ENCODE assay signal across 8 cellular contexts in genomic region chr13:52235900-52236595, GRCh38.
DNase-seq lines count a peak whose midpoint lies in the region; ATAC-seq and TF ChIP-seq lines count a peak whose summit lies in the region.
"Not testable (repeated sequence)": the region's sequence is repeated elsewhere in the genome, so short reads cannot be mapped to it uniquely, and the experiment has no call there.

No MANE protein-coding gene starts in this region.

- TF ChIP-seq POLR2A in esophagus muscularis mucosa (IDR thresholded peaks at IDR 0.05; ENCODE audit: low read depth) = not testable (repeated sequence)

- H3K36me3 Mint-ChIP-seq in stimulated activated naive B cell treated with anti-CD40 and anti-IgM and Interleukin-4, amounts not matched to agents 10 μg/mL and 1 μg/mL and 100 μg/mL, for 72 hours = not testable (repeated sequence)

- not testable (repeated sequence) for H3K27me3 Mint-ChIP-seq in stimulated activated naive B cell treated with anti-CD40 and anti-IgM and Interleukin-4, amounts not matched to agents 10 μg/mL and 1 μg/mL and 100 μg/mL, for 72 hours

- not testable (repeated sequence) for H3K4me1 ChIP-seq in OCI-LY7 (ENCODE audit: insufficient read depth, low read length, poor library complexity, severe bottlenecking); esophagus muscularis mucosa

- H3K36me3 ChIP-seq in OCI-LY7 (ENCODE audit: insufficient read depth, low read length); esophagus muscularis mucosa: not testable (repeated sequence)

- POLR2A ChIA-PET in OCI-LY7 (lab: Charles Lee) = not testable (repeated sequence)

- H3K4me3 Mint-ChIP-seq in stimulated activated naive B cell treated with anti-CD40 and anti-IgM and Interleukin-4, amounts not matched to agents 10 μg/mL and 1 μg/mL and 100 μg/mL, for 72 hours = not testable (repeated sequence)

- WGBS in esophagus muscularis mucosa = 0% methylated on average over 1 of the region's 8 CpGs

- H3K9me3 Mint-ChIP-seq in stimulated activated naive B cell treated with anti-CD40 and anti-IgM and Interleukin-4, amounts not matched to agents 10 μg/mL and 1 μg/mL and 100 μg/mL, for 72 hours = not testable (repeated sequence)

- intact Hi-C loops in OCI-LY7 (cut with micrococcal nuclease; ENCODE audit: unreplicated experiment) = loop anchor here (2.0 to 10.0 kb wide), 3 partner anchors 235 to 729 kb away; no protein-coding TSS in a partner anchor
- intact Hi-C loops in esophagus muscularis mucosa (cut with DNase I) = not testable (repeated sequence)

- H3K9me2 ChIP-seq in OCI-LY7 (ENCODE audit: insufficient read depth, low read length) = not testable (repeated sequence)

- DNase-seq in ELR (ENCODE audit: low read depth) = peak; percentile 64
- DNase-seq in H4 (ENCODE audit: low spot score) = peak; percentile 51
- DNase-seq in Kasumi-1 (lab: John Stamatoyannopoulos, UW) = peak; percentile 52 to 53
- peak; percentile 77 for DNase-seq in OCI-LY7 (ENCODE audit: low spot score)
- peak; percentile 2 for DNase-seq in activated T-cell treated with anti-CD3 and anti-CD28 coated beads for 48 hours (ENCODE audit: low read depth)
- not testable (repeated sequence) for DNase-seq in esophagus muscularis mucosa (ENCODE audit: extremely low spot score)
- peak; percentile 63 for DNase-seq in myocyte (ENCODE audit: low read depth)
- peak; percentile 22 for DNase-seq in stimulated activated naive B cell treated with anti-CD40 and anti-IgM and Interleukin-4, amounts not matched to agents 10 μg/mL and 1 μg/mL and 100 μg/mL, for 72 hours

- H3K27me3 ChIP-seq in esophagus muscularis mucosa = not testable (repeated sequence)

- ATAC-seq in stimulated activated naive B cell treated with anti-CD40 and anti-IgM and Interleukin-4, amounts not matched to agents 10 μg/mL and 1 μg/mL and 100 μg/mL, for 72 hours (replicated peaks) = peak; percentile 91 to 97

- not testable (repeated sequence) for H3K27ac Mint-ChIP-seq in stimulated activated naive B cell treated with anti-CD40 and anti-IgM and Interleukin-4, amounts not matched to agents 10 μg/mL and 1 μg/mL and 100 μg/mL, for 72 hours

- TF ChIP-seq EP300 in esophagus muscularis mucosa (IDR thresholded peaks at IDR 0.05) = not testable (repeated sequence)

- H3K9me3 ChIP-seq in OCI-LY7 (ENCODE audit: low read length); esophagus muscularis mucosa: not testable (repeated sequence)

- TF ChIP-seq CTCF in OCI-LY7 (conservative IDR thresholded peaks at IDR 0.05; ENCODE audit: low read length) (peak; percentile 71), esophagus muscularis mucosa (IDR thresholded peaks at IDR 0.05) (peak; percentile 49 to 67 (median 52))

- H3K4me2 ChIP-seq in OCI-LY7 (ENCODE audit: low read length) = not testable (repeated sequence)

- H3K27ac ChIP-seq in OCI-LY7 (ENCODE audit: low read depth, low read length, poor library complexity, severe bottlenecking); esophagus muscularis mucosa (replicated peaks in 1 of 4): not testable (repeated sequence)

- not testable (repeated sequence) for BruUV-seq in OCI-LY7 (replicated peaks; lab: Mats Ljungman, UMichigan)

- not testable (repeated sequence) for H3K4me1 Mint-ChIP-seq in stimulated activated naive B cell treated with anti-CD40 and anti-IgM and Interleukin-4, amounts not matched to agents 10 μg/mL and 1 μg/mL and 100 μg/mL, for 72 hours

- H4K20me1 ChIP-seq in OCI-LY7 (ENCODE audit: insufficient read depth, low read length) = not testable (repeated sequence)

- not testable (repeated sequence) for H2AFZ ChIP-seq in OCI-LY7 (ENCODE audit: low read length)

- CTCF ChIA-PET in OCI-LY7 (lab: Charles Lee; ENCODE audit: unreplicated experiment) = not testable (repeated sequence)

- H3K4me3 ChIP-seq in OCI-LY7 (ENCODE audit: low read depth, low read length, poor library complexity, severe bottlenecking) = not testable (repeated sequence)
- H3K4me3 ChIP-seq in esophagus muscularis mucosa = peak overlapping the region in 2 of 4 donors; percentile 7 to 29

- not testable (repeated sequence) for H3K79me2 ChIP-seq in OCI-LY7 (ENCODE audit: insufficient read depth, low read depth, low read length)
